In the genomic region with DNA sequence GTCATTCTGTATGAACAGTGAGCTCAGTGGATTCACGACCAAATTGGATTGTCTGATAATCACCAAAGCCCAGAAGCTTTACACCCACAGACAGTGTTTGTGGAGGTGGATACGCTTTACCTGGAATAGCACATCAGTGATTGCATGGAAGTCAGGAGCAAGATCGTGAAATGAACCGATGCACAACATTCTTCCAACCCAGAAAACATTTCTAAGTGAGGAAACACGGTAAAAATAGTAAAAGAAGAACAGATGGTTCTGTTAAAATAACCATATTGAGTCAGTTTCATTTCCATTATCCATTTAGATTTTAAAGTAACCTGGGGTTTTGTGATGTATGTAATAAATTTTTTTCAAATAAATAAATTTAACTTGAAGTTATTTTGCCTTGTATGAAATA, we compare ENCODE assay signal across 19 cellular contexts.
"Had no signal": no experiment of that assay in that cellular context is flagged by ENCODE, and none has a peak within 500 bp of the region (broad histone marks: within the 10 kb centered on the region; RNA-seq: fewer than 3 reads in every experiment).

No MANE protein-coding gene starts in this region.

- FAIRE-seq: colon, endothelial cell of umbilical vein, frontal cortex, islet of Langerhans, keratinocyte had no signal

- DNase-seq: dermis blood vessel endothelial cell; effector CD4-positive, alpha-beta T cell; effector memory CD4-positive, alpha-beta T cell; foreskin keratinocyte; heart left ventricle; hypothalamus; immature natural killer cell; left cardiac atrium; left lung; left ventricle myocardium superior; lower lobe of right lung; mesenchymal stem cell; mucosa of descending colon; naive B cell had no signal
